8 cellular contexts compared by ENCODE assay signal in the genomic region with DNA sequence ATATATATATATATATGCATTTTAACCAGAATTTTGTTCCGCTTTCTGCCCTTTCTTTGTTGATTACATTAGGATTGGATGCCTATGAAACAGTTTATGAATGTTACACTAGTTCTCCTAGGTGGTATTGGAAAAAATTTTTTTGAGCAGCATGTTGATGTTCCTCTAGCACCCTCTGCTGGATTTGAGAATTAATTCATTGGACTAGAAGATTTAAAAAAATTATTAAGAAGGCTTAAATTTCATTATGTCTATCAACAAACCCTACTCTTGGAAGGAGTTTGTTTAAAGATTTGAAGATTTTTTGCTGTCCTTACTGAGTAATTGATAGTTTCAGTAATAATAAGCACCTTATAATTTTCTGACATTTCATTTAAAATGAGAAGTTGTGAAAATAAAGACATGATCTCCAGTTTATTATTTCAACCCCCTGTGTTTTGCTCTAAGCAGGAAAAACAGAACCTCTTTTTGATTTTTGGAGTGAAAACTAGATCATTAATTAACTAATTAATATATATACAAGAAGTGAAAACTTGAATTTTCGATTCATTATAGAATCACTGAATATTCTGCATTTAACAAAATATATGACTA.
DNase-seq lines count a peak whose midpoint lies in the region; ATAC-seq and TF ChIP-seq lines count a peak whose summit lies in the region.

No MANE protein-coding gene starts in this region.

- H3K4me3 ChIP-seq in Peyer's patch = no peak overlapping the region

- no peaks in the 10 kb centered on the region for H3K36me3 ChIP-seq in Peyer's patch

- no peak overlapping the region for H3K27ac ChIP-seq in Peyer's patch

- no peak for ATAC-seq in HG03175 (IDR thresholded peaks at IDR 0.05; ENCODE audit: unreplicated experiment)
- no peak for ATAC-seq in GM18858 (IDR thresholded peaks at IDR 0.05; ENCODE audit: unreplicated experiment)

- DNase-seq in Daoy (ENCODE audit: low read depth) = peak; percentile 2
- DNase-seq in KBM-7 = peak; percentile 55
- DNase-seq in Peyer's patch = no peak
- peak; percentile 51 for DNase-seq in fibroblast of gingiva (ENCODE audit: low read depth)
- peak; percentile 14 for DNase-seq in retina
- DNase-seq in effector CD8-positive, alpha-beta T cell (lab: John Stamatoyannopoulos, UW) = no peak

- no peak for TF ChIP-seq POLR2A in Peyer's patch (IDR thresholded peaks at IDR 0.05)

- TF ChIP-seq CTCF in Peyer's patch (IDR thresholded peaks at IDR 0.05) = peak in 4 of 6 experiments; percentile 38 to 47 (median 44)

- no peaks in the 10 kb centered on the region for H3K27me3 ChIP-seq in Peyer's patch

- no peaks in the 10 kb centered on the region for H3K4me1 ChIP-seq in Peyer's patch

- in situ Hi-C loops in KBM-7 (cut with MboI; ENCODE audit: low pct_unique_long_range_greater_than_20kb, low sequenced_read_pairs) = no loop called here

- H3K9me3 ChIP-seq in Peyer's patch = peaks cover 0 to 2% (median 0%) of the 10 kb centered on the region in 4 donors

Comparison
In these comparisons a context has a peak if more than half of its experiments do, and no peak if none do; other contexts are left out.
1. DNase-seq: peak in Daoy (single experiment), KBM-7 (single experiment), fibroblast of gingiva (single experiment) and retina (single experiment); none in Peyer's patch (0 of 3) and effector CD8-positive, alpha-beta T cell (single experiment).